In the genomic region with DNA sequence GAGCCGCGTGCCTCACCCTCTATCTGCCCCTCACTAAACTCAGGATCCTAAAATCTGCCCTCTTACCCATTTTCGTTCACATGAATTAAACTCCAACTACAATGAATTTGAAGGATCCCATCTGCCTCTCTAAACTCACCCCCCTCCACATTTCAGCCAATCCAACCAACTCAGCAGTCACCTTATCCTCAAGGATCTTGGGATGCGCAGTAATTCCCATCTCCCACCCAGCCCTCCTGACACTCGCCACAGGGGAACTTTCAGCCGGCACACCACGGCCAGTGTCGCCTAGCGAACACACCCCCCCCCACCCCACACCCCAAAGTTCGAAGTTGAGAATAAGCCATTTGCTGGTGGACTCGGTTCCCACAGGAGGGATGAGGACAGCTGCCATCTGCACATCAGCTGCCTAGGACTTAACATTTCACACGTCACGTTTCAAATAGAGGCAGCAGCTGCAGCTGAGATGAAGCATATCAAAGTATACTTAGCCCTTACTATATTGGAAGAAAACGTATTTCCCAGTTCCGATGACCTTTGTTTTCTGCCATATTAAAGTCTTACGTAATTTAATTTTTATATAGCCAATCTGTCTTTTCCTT, we compare ENCODE assay signal across 10 cellular contexts. TPM values are rescaled to one million over a fixed set of nuclear protein-coding genes. Genes with fewer than 3 reads are reported as not detected.
DNase-seq lines count a peak whose midpoint lies in the region; ATAC-seq, FAIRE-seq and TF ChIP-seq lines count a peak whose summit lies in the region.
"Had no signal": no experiment of that assay in that cellular context is flagged by ENCODE, and none has a peak within 500 bp of the region (broad histone marks: within the 10 kb centered on the region; RNA-seq: fewer than 3 reads in every experiment).

No MANE protein-coding gene starts in this region.

- no peaks in the 10 kb centered on the region for H3K79me1 ChIP-seq in H9 (ENCODE audit: insufficient read depth, low read depth, low read length, poor library complexity, severe bottlenecking)

- H3K4me3 Mint-ChIP-seq in H9 (no peak overlapping the region), glutamatergic neuron (ENCODE audit: unreplicated experiment) (peak overlapping the region; percentile 46)
- H3K4me3 Mint-ChIP-seq in stimulated activated naive B cell treated with anti-CD40 and anti-IgM and Interleukin-4, amounts not matched to agents 10 μg/mL and 1 μg/mL and 100 μg/mL, for 72 hours = peak overlapping the region; percentile 1 to 63
- H3K4me3 Mint-ChIP-seq: GM23338 had no signal

- H3K27ac Mint-ChIP-seq in H9 = peak overlapping the region in 2 of 3 experiments; percentile 6 to 75; a peak in 4 of 7 replicates
- peak overlapping the region; percentile 93 for H3K27ac Mint-ChIP-seq in glutamatergic neuron (ENCODE audit: unreplicated experiment)
- H3K27ac Mint-ChIP-seq in stimulated activated naive B cell treated with anti-CD40 and anti-IgM and Interleukin-4, amounts not matched to agents 10 μg/mL and 1 μg/mL and 100 μg/mL, for 72 hours = peak overlapping the region; percentile 70

- H3K27me3 ChIP-seq in H9 (ENCODE audit: insufficient read depth, low read length) (no peaks in the 10 kb centered on the region), HAP-1 (ENCODE audit: low read depth) (no peaks in the 10 kb centered on the region), osteoblast (ENCODE audit: insufficient read depth, low read length) (no peaks in the 10 kb centered on the region)

- H3K27ac ChIP-seq in H9 (ENCODE audit: insufficient read length, low read depth, low read length) (no peak overlapping the region), osteoblast (ENCODE audit: low read depth, low read length) (no peak overlapping the region)

- no peak overlapping the region for H3K23ac ChIP-seq in H9 (ENCODE audit: insufficient read length, low read depth, low read length)

- no peak overlapping the region for H3K14ac ChIP-seq in H9 (ENCODE audit: insufficient read depth, low read length)

- WGBS in H9 (ENCODE audit: extremely low coverage, insufficient read length, low lambda C conversion rate) = no CpG with 5 or more reads among the region's 16 CpGs

- no peak overlapping the region for H2BK12ac ChIP-seq in H9 (ENCODE audit: insufficient read length, low read depth, low read length)

- H3K4me1 Mint-ChIP-seq in H9 = peaks cover 46 to 47% of the 10 kb centered on the region in 2 experiments
- H3K4me1 Mint-ChIP-seq in glutamatergic neuron (ENCODE audit: low read depth, unreplicated experiment) = peaks cover 67% of the 10 kb centered on the region
- H3K4me1 Mint-ChIP-seq in stimulated activated naive B cell treated with anti-CD40 and anti-IgM and Interleukin-4, amounts not matched to agents 10 μg/mL and 1 μg/mL and 100 μg/mL, for 72 hours = peaks cover 62 to 83% of the 10 kb centered on the region in 2 donors

- H2BK5ac ChIP-seq in H9 (ENCODE audit: insufficient read length, low read length) = no peak overlapping the region

- H2BK120ac ChIP-seq in H9 (ENCODE audit: low read depth, low read length, poor library complexity, severe bottlenecking) = no peak overlapping the region

- H3K9me3 ChIP-seq in H9 (ENCODE audit: control insufficient read depth, low read depth, low read length) (no peaks in the 10 kb centered on the region), HAP-1 (no peaks in the 10 kb centered on the region), osteoblast (ENCODE audit: low read depth, low read length) (no peaks in the 10 kb centered on the region)

- H3K23me2 ChIP-seq in H9 (ENCODE audit: insufficient read length, low read depth, low read length, poor library complexity, severe bottlenecking) = no peaks in the 10 kb centered on the region

- in situ Hi-C loops in HAP-1 (cut with MboI; ENCODE audit: low sequenced_read_pairs) = no loop called here

- peak; percentile 16 to 37 for ATAC-seq in stimulated activated naive B cell treated with anti-CD40 and anti-IgM and Interleukin-4, amounts not matched to agents 10 μg/mL and 1 μg/mL and 100 μg/mL, for 72 hours (replicated peaks)
- no peak for ATAC-seq in GM18517 (IDR thresholded peaks at IDR 0.05; ENCODE audit: unreplicated experiment)
- ATAC-seq: GM23338 had no signal

- H4K5ac ChIP-seq in H9 (ENCODE audit: insufficient read length, low read depth, low read length) = no peak overlapping the region

- H3K4me3 ChIP-seq in HAP-1 = no peak overlapping the region
- H3K4me3 ChIP-seq in osteoblast (ENCODE audit: insufficient read depth, low read length) = no peak overlapping the region
- H3K4me3 ChIP-seq: GM23338 had no signal

- H3K36me3 Mint-ChIP-seq in H9 (ENCODE audit: insufficient read depth in 1 of 3, low read depth in 3 of 3) (peaks cover 10 to 37% (median 24%) of the 10 kb centered on the region in 3 experiments), glutamatergic neuron (ENCODE audit: unreplicated experiment) (peaks cover 8% of the 10 kb centered on the region)
- H3K36me3 Mint-ChIP-seq in stimulated activated naive B cell treated with anti-CD40 and anti-IgM and Interleukin-4, amounts not matched to agents 10 μg/mL and 1 μg/mL and 100 μg/mL, for 72 hours = peaks cover 11 to 43% of the 10 kb centered on the region in 2 donors

- no peak overlapping the region for H3K4ac ChIP-seq in H9 (ENCODE audit: low read depth, low read length)

- no peaks in the 10 kb centered on the region for H3K9me3 Mint-ChIP-seq in H9
- H3K9me3 Mint-ChIP-seq in glutamatergic neuron (ENCODE audit: unreplicated experiment) = peaks cover 21% of the 10 kb centered on the region
- peaks cover 0 to 2% of the 10 kb centered on the region in 2 donors for H3K9me3 Mint-ChIP-seq in stimulated activated naive B cell treated with anti-CD40 and anti-IgM and Interleukin-4, amounts not matched to agents 10 μg/mL and 1 μg/mL and 100 μg/mL, for 72 hours
- H3K9me3 Mint-ChIP-seq: GM23338 had no signal

- peaks cover 5% of the 10 kb centered on the region; the same call in 1 of the 2 replicates for H3K36me3 ChIP-seq in HAP-1 (replicated peaks)
- peaks cover 32% of the 10 kb centered on the region for H3K36me3 ChIP-seq in osteoblast (ENCODE audit: insufficient read depth, low read length)

- H3K9ac ChIP-seq in H9 (ENCODE audit: extremely low read depth, insufficient read length, low read length) = no peak overlapping the region

- no peak overlapping the region for H3K18ac ChIP-seq in H9 (ENCODE audit: insufficient read length, low read depth, low read length)

- TF ChIP-seq CTCF in H9 (conservative IDR thresholded peaks at IDR 0.05) (no peak), glutamatergic neuron (IDR thresholded peaks at IDR 0.05; ENCODE audit: partially characterized antibody, unreplicated experiment) (no peak), osteoblast (IDR thresholded peaks at IDR 0.05; ENCODE audit: extremely low read depth, low read depth, low read length) (no peak)

- no peak overlapping the region for H2AFZ ChIP-seq in H9 (ENCODE audit: low read length)
- no peak overlapping the region for H2AFZ ChIP-seq in osteoblast (ENCODE audit: low read length)
- H2AFZ ChIP-seq: GM23338 had no signal

- TF ChIP-seq POLR2A in GM12892 (IDR thresholded peaks at IDR 0.05; ENCODE audit: low read depth, low read length) = no peak

- H3K4me2 ChIP-seq in H9 (ENCODE audit: insufficient read depth, insufficient read length, low read length) = no peak overlapping the region
- H3K4me2 ChIP-seq in osteoblast (ENCODE audit: insufficient read depth, low read length) = no peak overlapping the region
- H3K4me2 ChIP-seq: GM23338 had no signal

- H4K20me1 ChIP-seq in H9 (ENCODE audit: control insufficient read depth, insufficient read depth, insufficient read length) (no peaks in the 10 kb centered on the region), osteoblast (ENCODE audit: insufficient read depth, low read length) (peaks cover 20% of the 10 kb centered on the region)

- H2BK15ac ChIP-seq in H9 (ENCODE audit: low read depth, low read length) = no peak overlapping the region

- no peak overlapping the region for H3T11ph ChIP-seq in H9 (ENCODE audit: low read length)

- FAIRE-seq in GM12892 (lab: Jason Lieb, UNC) = no peak
- FAIRE-seq: kidney had no signal

- H3K27me3 Mint-ChIP-seq in H9 (ENCODE audit: low read depth) (no peaks in the 10 kb centered on the region), glutamatergic neuron (ENCODE audit: unreplicated experiment) (peaks cover 18% of the 10 kb centered on the region)
- H3K27me3 Mint-ChIP-seq in stimulated activated naive B cell treated with anti-CD40 and anti-IgM and Interleukin-4, amounts not matched to agents 10 μg/mL and 1 μg/mL and 100 μg/mL, for 72 hours = no peaks in the 10 kb centered on the region

- no peak overlapping the region for H2BK20ac ChIP-seq in H9 (ENCODE audit: low read depth, low read length, poor library complexity, severe bottlenecking)

- H3K79me2 ChIP-seq in H9 (ENCODE audit: insufficient read depth, low read length) (no peaks in the 10 kb centered on the region), osteoblast (ENCODE audit: insufficient read depth, low read length) (peaks cover 19% of the 10 kb centered on the region)

- no peak for DNase-seq in H9
- DNase-seq in NCI-H774 (lab: John Stamatoyannopoulos, UW) = peak; percentile 22
- peak; percentile 45 for DNase-seq in glutamatergic neuron
- DNase-seq in stimulated activated naive B cell treated with anti-CD40 and anti-IgM and Interleukin-4, amounts not matched to agents 10 μg/mL and 1 μg/mL and 100 μg/mL, for 72 hours = no peak
- DNase-seq in GM12892 (ENCODE audit: insufficient read length) = no peak
- DNase-seq in HAP-1 (ENCODE audit: low spot score in 2 of 2) = no peak
- no peak for DNase-seq in osteoblast (ENCODE audit: insufficient read length, low spot score, missing footprints)
- DNase-seq: kidney had no signal

- H3K4me1 ChIP-seq in H9 (ENCODE audit: insufficient read depth, low read length) (peaks cover 4% of the 10 kb centered on the region; the same call in 1 of the 2 replicates), HAP-1 (peaks cover 15% of the 10 kb centered on the region), osteoblast (ENCODE audit: insufficient read depth, low read length) (peaks cover 23% of the 10 kb centered on the region)

- no peak overlapping the region for H3K56ac ChIP-seq in H9 (ENCODE audit: insufficient read length, low read depth, low read length)

- no peak overlapping the region for H2AK5ac ChIP-seq in H9 (ENCODE audit: insufficient read length, low read length)

- no peak overlapping the region for H4K8ac ChIP-seq in H9 (replicated peaks; ENCODE audit: insufficient read length, low read depth, low read length)

- H4K91ac ChIP-seq in H9 (ENCODE audit: insufficient read length, low read depth, low read length) = no peak overlapping the region

RNA-seq across cellular contexts. Expression of gene SELPLG, which starts 8.7 kb away (rescaled TPM):
- 0.09 and 0.15 TPM in 2 replicates for total RNA-seq in H9 (2021)
- 0.34 TPM for total RNA-seq in glutamatergic neuron (ENCODE audit: unreplicated experiment)
- 18.3 TPM for polyA plus RNA-seq in GM12892 (2012; ENCODE audit: missing spikeins)
- 1.1 and 1.2 TPM in 2 replicates for total RNA-seq in osteoblast

RNA-seq across cellular contexts. Expression of gene TMEM119, which starts 44.5 kb away (rescaled TPM):
- total RNA-seq in H9 (2021) (not detected in 2 replicates), glutamatergic neuron (ENCODE audit: unreplicated experiment) (0.15 TPM), osteoblast (359 and 362 TPM in 2 replicates)
- polyA plus RNA-seq in GM12892 (2012; ENCODE audit: missing spikeins) = 0.23 TPM

Comparison
In these comparisons a context has a peak if more than half of its experiments do, and no peak if none do; other contexts are left out.
1. DNase-seq: peak in NCI-H774 (single experiment) and glutamatergic neuron (single experiment); none in H9 (single experiment), stimulated activated naive B cell treated with anti-CD40 and anti-IgM and Interleukin-4, amounts not matched to agents 10 μg/mL and 1 μg/mL and 100 μg/mL, for 72 hours (single experiment), GM12892 (single experiment), HAP-1 (0 of 2) and osteoblast (single experiment).
2. H3K27ac Mint-ChIP-seq: peak in every context shown above with its lines; median percentile 93 in glutamatergic neuron; 70 in stimulated activated naive B cell treated with anti-CD40 and anti-IgM and Interleukin-4, amounts not matched to agents 10 μg/mL and 1 μg/mL and 100 μg/mL, for 72 hours; 40 in H9.
3. H3K4me3 Mint-ChIP-seq: peak in glutamatergic neuron (single experiment) and stimulated activated naive B cell treated with anti-CD40 and anti-IgM and Interleukin-4, amounts not matched to agents 10 μg/mL and 1 μg/mL and 100 μg/mL, for 72 hours (2 of 2); none in H9 (0 of 2).
4. RNA of gene TMEM119, which starts 44.5 kb away (total RNA-seq): 359 to 362 TPM in osteoblast; not detected in H9 and 0.15 TPM in glutamatergic neuron (single experiment); every median in the first group is over 100 times any median in the second.